Comparison of ENCODE assay signal across 31 cellular contexts in genomic region chrX:87327267-87327666, GRCh38.
DNase-seq lines count a peak whose midpoint lies in the region; ATAC-seq and TF ChIP-seq lines count a peak whose summit lies in the region.
"Had no signal": no experiment of that assay in that cellular context is flagged by ENCODE, and none has a peak within 500 bp of the region (broad histone marks: within the 10 kb centered on the region; RNA-seq: fewer than 3 reads in every experiment).

No MANE protein-coding gene starts in this region.

- H3K4me1 Mint-ChIP-seq in HFFc6 (ENCODE audit: low read depth), result no peaks in the 10 kb centered on the region
- H3K4me1 Mint-ChIP-seq: B cell; CD14-positive monocyte; CD4-positive, alpha-beta memory T cell; CD4-positive, CD25-positive, alpha-beta regulatory T cell; CD8-positive, alpha-beta memory T cell had no signal

- intact Hi-C loops in Right ventricle myocardium inferior (cut with DNase I), result no loop called here
- intact Hi-C loops in left cardiac atrium (cut with DNase I), result no loop called here
- intact Hi-C loops in spleen (cut with DNase I; ENCODE audit: low total_unique reads), result no loop called here

- no peak overlapping the region for H3K27ac ChIP-seq in spleen
- H3K27ac ChIP-seq: 22Rv1; A549; BLaER1; BLaER1 treated with 17β-estradiol and CSF1 and Interleukin-3, amounts not matched to agents 10 nM and 100 nM; C4-2B had no signal

- no peaks in the 10 kb centered on the region for H3K36me3 ChIP-seq in spleen
- H3K36me3 ChIP-seq: BE2C; BLaER1; BLaER1 treated with 17β-estradiol and CSF1 and Interleukin-3, amounts not matched to agents 10 nM and 100 nM had no signal

- ATAC-seq in Right ventricle myocardium inferior (no peak), left cardiac atrium (no peak)
- ATAC-seq: A549; CD8-positive, alpha-beta T cell had no signal

- H3K4me1 ChIP-seq in spleen, result no peaks in the 10 kb centered on the region
- H3K4me1 ChIP-seq: A549; BE2C; BLaER1; BLaER1 treated with 17β-estradiol and CSF1 and Interleukin-3, amounts not matched to agents 10 nM and 100 nM; Caco-2 had no signal

- WGBS in spleen, 5 donors, result 61 to 80% (median 77%) methylated on average over 2 of the region's 2 CpGs; no CpG with 5 or more reads in 1 of the 5 donors

- H3K27me3 Mint-ChIP-seq in HFFc6 (ENCODE audit: insufficient read depth), result no peaks in the 10 kb centered on the region
- H3K27me3 Mint-ChIP-seq: B cell; CD4-positive, alpha-beta memory T cell; CD4-positive, alpha-beta T cell; CD4-positive, CD25-positive, alpha-beta regulatory T cell; CD8-positive, alpha-beta memory T cell had no signal

- no peaks in the 10 kb centered on the region for H3K9me3 Mint-ChIP-seq in HFFc6
- H3K9me3 Mint-ChIP-seq: CD4-positive, alpha-beta memory T cell; CD4-positive, alpha-beta T cell; CD8-positive, alpha-beta memory T cell; CD8-positive, alpha-beta T cell had no signal

- TF ChIP-seq CTCF in spleen (IDR thresholded peaks at IDR 0.05 in 8 of 11, conservative IDR thresholded peaks at IDR 0.05 in 3 of 11) (no peak), HFFc6 (IDR thresholded peaks at IDR 0.05) (no peak)

- no peak for TF ChIP-seq POLR2A in spleen (IDR thresholded peaks at IDR 0.05)

- no peak overlapping the region for H3K4me3 Mint-ChIP-seq in HFFc6
- H3K4me3 Mint-ChIP-seq: B cell; CD14-positive monocyte; CD4-positive, alpha-beta memory T cell; CD4-positive, alpha-beta T cell; CD4-positive, CD25-positive, alpha-beta regulatory T cell; CD8-positive, alpha-beta memory T cell; CD8-positive, alpha-beta T cell had no signal

- H3K9me3 ChIP-seq in spleen, result peaks cover 0 to 5% (median 0%) of the 10 kb centered on the region in 8 donors
- H3K9me3 ChIP-seq: A549, BE2C, BLaER1, Caco-2 had no signal

- H3K4me3 ChIP-seq in spleen, result no peak overlapping the region
- H3K4me3 ChIP-seq: A549; BLaER1; BLaER1 treated with 17β-estradiol and CSF1 and Interleukin-3, amounts not matched to agents 10 nM and 100 nM had no signal

- H3K27me3 ChIP-seq in spleen (replicated peaks in 1 of 7), result no peaks in the 10 kb centered on the region
- H3K27me3 ChIP-seq: BE2C had no signal

- no peaks in the 10 kb centered on the region for H3K36me3 Mint-ChIP-seq in HFFc6 (ENCODE audit: low read depth)
- H3K36me3 Mint-ChIP-seq: CD14-positive monocyte; CD4-positive, alpha-beta memory T cell; CD4-positive, CD25-positive, alpha-beta regulatory T cell; CD8-positive, alpha-beta memory T cell; CD8-positive, alpha-beta T cell had no signal

- peak; percentile 57 for DNase-seq in Right ventricle myocardium inferior (ENCODE audit: missing footprints)
- DNase-seq in left cardiac atrium, result no peak
- peak; percentile 51 for DNase-seq in spleen
- DNase-seq in HFFc6, result no peak
- DNase-seq: 8988T; ACHN; AML-193; BE2C; C1 segment of cervical spinal cord; Caco-2; Calu3; CD4-positive, alpha-beta memory T cell; CD4-positive, alpha-beta T cell; CD4-positive, CD25-positive, alpha-beta regulatory T cell; CD8-positive, alpha-beta memory T cell; CD8-positive, alpha-beta T cell; COR-L47; DMS 273 treated with DMSO at 0.1 percent for 48 hours; DMS153; DMS53; DMS79; DMS79 treated with DMSO at 0.1 percent for 48 hours; DND-41; EL had no signal

- no peak overlapping the region for H3K27ac Mint-ChIP-seq in HFFc6
- H3K27ac Mint-ChIP-seq: B cell; CD14-positive monocyte; CD4-positive, alpha-beta memory T cell; CD4-positive, alpha-beta T cell; CD4-positive, CD25-positive, alpha-beta regulatory T cell; CD8-positive, alpha-beta memory T cell; CD8-positive, alpha-beta T cell had no signal

Comparison
In these comparisons a context has a peak if more than half of its experiments do, and no peak if none do; other contexts are left out.
1. DNase-seq: peak in Right ventricle myocardium inferior (single experiment) and spleen (single experiment); none in left cardiac atrium (single experiment) and HFFc6 (single experiment).